In genomic region chr2:86671304-86671981, GRCh38 we compare ENCODE assay signal across 1 cellular context.
TF ChIP-seq lines count a peak whose summit lies in the region.

No MANE protein-coding gene starts in this region.

TF ChIP-seq in HepG2, 621 proteins besides CTCF, POLR2A, EP300 and RAD21 (continued from another document):
- no peak for TF ChIP-seq ZKSCAN5 (CRISPR knock-in tag; IDR thresholded peaks at IDR 0.05)
- no peak for TF ChIP-seq POGZ (CRISPR knock-in tag; IDR thresholded peaks at IDR 0.05)
- no peak for TF ChIP-seq TERF1 (CRISPR knock-in tag; IDR thresholded peaks at IDR 0.05)
- TF ChIP-seq NR3C1 (CRISPR knock-in tag; IDR thresholded peaks at IDR 0.05) = no peak
- 0 out of 4 replicates have a peak, but pooled peaks of 1 of the 2 experiments have one; percentile 32 for TF ChIP-seq ATF4 (CRISPR knock-in tag; IDR thresholded peaks at IDR 0.05)
- TF ChIP-seq HDAC1 (CRISPR knock-in tag; IDR thresholded peaks at IDR 0.05) = 0 out of 2 replicates have a peak, but pooled peaks have one; percentile 20
- TF ChIP-seq ZNF329 (CRISPR knock-in tag; IDR thresholded peaks at IDR 0.05; ENCODE audit: low read depth) = no peak
- no peak for TF ChIP-seq NAIF1 (CRISPR knock-in tag; IDR thresholded peaks at IDR 0.05; ENCODE audit: borderline replicate concordance)
- peak; percentile 44 for TF ChIP-seq GATAD2A (CRISPR knock-in tag; IDR thresholded peaks at IDR 0.05)
- peak; percentile 45 for TF ChIP-seq TEAD3 (CRISPR knock-in tag; optimal IDR thresholded peaks at IDR 0.05; ENCODE audit: borderline replicate concordance)
- peak; percentile 31; the same call in 1 of the 2 replicates for TF ChIP-seq GATA4 (IDR thresholded peaks at IDR 0.05; ENCODE audit: borderline replicate concordance, low read depth)
- no peak for TF ChIP-seq HHEX (CRISPR knock-in tag; IDR thresholded peaks at IDR 0.05)
- TF ChIP-seq HOXA7 (CRISPR knock-in tag; IDR thresholded peaks at IDR 0.05) = no peak
- TF ChIP-seq GFI1 (CRISPR knock-in tag; IDR thresholded peaks at IDR 0.05; ENCODE audit: borderline replicate concordance) = no peak
- TF ChIP-seq, protein P1, sequence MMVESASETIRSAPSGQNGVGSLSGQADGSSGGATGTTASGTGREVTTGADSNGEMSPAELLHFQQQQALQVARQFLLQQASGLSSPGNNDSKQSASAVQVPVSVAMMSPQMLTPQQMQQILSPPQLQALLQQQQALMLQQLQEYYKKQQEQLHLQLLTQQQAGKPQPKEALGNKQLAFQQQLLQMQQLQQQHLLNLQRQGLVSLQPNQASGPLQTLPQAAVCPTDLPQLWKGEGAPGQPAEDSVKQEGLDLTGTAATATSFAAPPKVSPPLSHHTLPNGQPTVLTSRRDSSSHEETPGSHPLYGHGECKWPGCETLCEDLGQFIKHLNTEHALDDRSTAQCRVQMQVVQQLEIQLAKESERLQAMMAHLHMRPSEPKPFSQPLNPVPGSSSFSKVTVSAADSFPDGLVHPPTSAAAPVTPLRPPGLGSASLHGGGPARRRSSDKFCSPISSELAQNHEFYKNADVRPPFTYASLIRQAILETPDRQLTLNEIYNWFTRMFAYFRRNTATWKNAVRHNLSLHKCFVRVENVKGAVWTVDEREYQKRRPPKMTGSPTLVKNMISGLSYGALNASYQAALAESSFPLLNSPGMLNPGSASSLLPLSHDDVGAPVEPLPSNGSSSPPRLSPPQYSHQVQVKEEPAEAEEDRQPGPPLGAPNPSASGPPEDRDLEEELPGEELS (CRISPR knock-in tag; IDR thresholded peaks at IDR 0.05) = peak; percentile 51
- no peak for TF ChIP-seq ZFP36 (IDR thresholded peaks at IDR 0.05; ENCODE audit: borderline replicate concordance, low read depth, low read length, partially characterized antibody)
- TF ChIP-seq, protein P2, sequence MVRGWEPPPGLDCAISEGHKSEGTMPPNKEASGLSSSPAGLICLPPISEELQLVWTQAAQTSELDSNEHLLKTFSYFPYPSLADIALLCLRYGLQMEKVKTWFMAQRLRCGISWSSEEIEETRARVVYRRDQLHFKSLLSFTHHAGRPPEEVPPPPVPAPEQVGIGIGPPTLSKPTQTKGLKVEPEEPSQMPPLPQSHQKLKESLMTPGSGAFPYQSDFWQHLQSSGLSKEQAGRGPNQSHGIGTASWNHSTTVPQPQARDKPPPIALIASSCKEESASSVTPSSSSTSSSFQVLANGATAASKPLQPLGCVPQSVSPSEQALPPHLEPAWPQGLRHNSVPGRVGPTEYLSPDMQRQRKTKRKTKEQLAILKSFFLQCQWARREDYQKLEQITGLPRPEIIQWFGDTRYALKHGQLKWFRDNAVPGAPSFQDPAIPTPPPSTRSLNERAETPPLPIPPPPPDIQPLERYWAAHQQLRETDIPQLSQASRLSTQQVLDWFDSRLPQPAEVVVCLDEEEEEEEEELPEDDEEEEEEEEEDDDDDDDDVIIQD (CRISPR knock-in tag; IDR thresholded peaks at IDR 0.05; ENCODE audit: low read depth) = peak; percentile 20; the same call in 1 of the 2 replicates
- no peak for TF ChIP-seq SSRP1 (CRISPR knock-in tag; IDR thresholded peaks at IDR 0.05)
- TF ChIP-seq, protein P3, sequence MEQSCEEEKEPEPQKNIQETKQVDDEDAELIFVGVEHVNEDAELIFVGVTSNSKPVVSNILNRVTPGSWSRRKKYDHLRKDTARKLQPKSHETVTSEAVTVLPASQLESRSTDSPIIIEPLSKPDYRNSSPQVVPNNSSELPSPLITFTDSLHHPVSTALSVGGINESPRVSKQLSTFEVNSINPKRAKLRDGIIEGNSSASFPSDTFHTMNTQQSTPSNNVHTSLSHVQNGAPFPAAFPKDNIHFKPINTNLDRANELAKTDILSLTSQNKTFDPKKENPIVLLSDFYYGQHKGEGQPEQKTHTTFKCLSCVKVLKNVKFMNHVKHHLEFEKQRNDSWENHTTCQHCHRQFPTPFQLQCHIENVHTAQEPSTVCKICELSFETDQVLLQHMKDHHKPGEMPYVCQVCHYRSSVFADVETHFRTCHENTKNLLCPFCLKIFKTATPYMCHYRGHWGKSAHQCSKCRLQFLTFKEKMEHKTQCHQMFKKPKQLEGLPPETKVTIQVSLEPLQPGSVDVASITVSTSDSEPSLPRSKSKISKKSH (CRISPR knock-in tag; IDR thresholded peaks at IDR 0.05; ENCODE audit: borderline replicate concordance) = no peak
- 0 out of 2 replicates have a peak, but pooled peaks have one; percentile 7 for TF ChIP-seq ZNF644 (CRISPR knock-in tag; IDR thresholded peaks at IDR 0.05; ENCODE audit: low read depth)
